Comparison of ENCODE assay signal across 31 cellular contexts in genomic region chr2:239005586-239005985, GRCh38.
"Had no signal": no experiment of that assay in that cellular context is flagged by ENCODE, and none has a peak within 500 bp of the region (broad histone marks: within the 10 kb centered on the region; RNA-seq: fewer than 3 reads in every experiment).

No MANE protein-coding gene starts in this region.

- H3K27me3 ChIP-seq: body of pancreas had no signal

- H3K4me3 Mint-ChIP-seq: activated CD4-positive, alpha-beta memory T cell treated with anti-CD3 and anti-CD28 coated beads, Interleukin-2, amount 10 ng/mL, durations not matched to agents 7 days and 5 days; activated CD4-positive, alpha-beta T cell treated with anti-CD3 and anti-CD28 coated beads, Interleukin-2, amount 10 ng/mL, durations not matched to agents 7 days and 5 days; activated naive CD8-positive, alpha-beta T cell; activated T-cell treated with anti-CD3 and anti-CD28 coated beads, Interleukin-2, amount 50 U/mL, for 24 hours; activated T-cell treated with anti-CD3 and anti-CD28 coated beads, Interleukin-2, amount 50 U/mL, for 72 hours; effector memory CD8-positive, alpha-beta T cell; T-helper 17 cell; T-helper 2 cell treated with Interferon-gamma antibody and Interleukin-4, amounts not matched to agents 5 μg/mL and 100 μg/mL, for 36 hours; WTC11 had no signal

- ATAC-seq: activated T-cell treated with anti-CD3 and anti-CD28 coated beads, Interleukin-2, amount 50 U/mL, for 72 hours; body of pancreas; effector memory CD8-positive, alpha-beta T cell; gastroesophageal sphincter; T-helper 17 cell; WTC11 had no signal

- H3K27ac ChIP-seq: body of pancreas, coronary artery, epithelial cell of prostate, esophagus squamous epithelium, gastroesophageal sphincter had no signal

- H3K4me1 ChIP-seq: body of pancreas had no signal

- H3K9me3 ChIP-seq: body of pancreas, esophagus squamous epithelium had no signal

- H3K36me3 Mint-ChIP-seq: activated naive CD8-positive, alpha-beta T cell; WTC11 had no signal

- H3K4me3 ChIP-seq: body of pancreas, coronary artery, esophagus squamous epithelium, gastroesophageal sphincter had no signal

- H3K36me3 ChIP-seq: esophagus squamous epithelium, gastroesophageal sphincter had no signal

- H3K27ac Mint-ChIP-seq: activated CD4-positive, alpha-beta memory T cell treated with anti-CD3 and anti-CD28 coated beads, Interleukin-2, amount 10 ng/mL, durations not matched to agents 7 days and 5 days; activated CD4-positive, alpha-beta T cell treated with anti-CD3 and anti-CD28 coated beads, Interleukin-2, amount 10 ng/mL, durations not matched to agents 7 days and 5 days; activated naive CD8-positive, alpha-beta T cell; activated T-cell treated with anti-CD3 and anti-CD28 coated beads, Interleukin-2, amount 50 U/mL, for 24 hours; activated T-cell treated with anti-CD3 and anti-CD28 coated beads, Interleukin-2, amount 50 U/mL, for 72 hours; effector memory CD8-positive, alpha-beta T cell; T-helper 17 cell; T-helper 2 cell treated with Interferon-gamma antibody and Interleukin-4, amounts not matched to agents 5 μg/mL and 100 μg/mL, for 36 hours; WTC11 had no signal

- H3K4me1 Mint-ChIP-seq: activated CD4-positive, alpha-beta memory T cell treated with anti-CD3 and anti-CD28 coated beads, Interleukin-2, amount 10 ng/mL, durations not matched to agents 7 days and 5 days; activated CD4-positive, alpha-beta T cell treated with anti-CD3 and anti-CD28 coated beads, Interleukin-2, amount 10 ng/mL, durations not matched to agents 7 days and 5 days; T-helper 17 cell had no signal

- H3K9me3 Mint-ChIP-seq: activated CD4-positive, alpha-beta memory T cell treated with anti-CD3 and anti-CD28 coated beads, Interleukin-2, amount 10 ng/mL, durations not matched to agents 7 days and 5 days; activated CD4-positive, alpha-beta T cell treated with anti-CD3 and anti-CD28 coated beads, Interleukin-2, amount 10 ng/mL, durations not matched to agents 7 days and 5 days; effector memory CD8-positive, alpha-beta T cell; T-helper 2 cell treated with Interferon-gamma antibody and Interleukin-4, amounts not matched to agents 5 μg/mL and 100 μg/mL, for 36 hours had no signal

- DNase-seq: activated CD4-positive, alpha-beta memory T cell treated with anti-CD3 and anti-CD28 coated beads, Interleukin-2, amount 10 ng/mL, durations not matched to agents 7 days and 5 days; activated CD4-positive, alpha-beta T cell treated with anti-CD3 and anti-CD28 coated beads for 1 hour; activated CD4-positive, alpha-beta T cell treated with anti-CD3 and anti-CD28 coated beads for 4 hours; activated CD4-positive, alpha-beta T cell treated with anti-CD3 and anti-CD28 coated beads, Interleukin-2, amount 10 ng/mL, durations not matched to agents 7 days and 5 days; activated CD4-positive, alpha-beta T cell treated with anti-CD3 and anti-CD28 coated beads, Interleukin-2, amount 50 U/mL, for 4 hours; activated CD8-positive, alpha-beta memory T cell treated with anti-CD3 and anti-CD28 coated beads, Interleukin-2, amount 50 U/mL, for 48 hours; activated effector memory CD4-positive, alpha-beta T cell treated with Interleukin-2 at 50 U/mL for 16 hours; activated gamma-delta T cell treated with Interleukin-2 at 50 U/mL for 16 hours; activated naive CD4-positive, alpha-beta T cell treated with anti-CD3 and anti-CD28 coated beads, Interleukin-2, amount 50 U/mL, for 16 hours; activated naive CD4-positive, alpha-beta T cell treated with Interleukin-2 at 50 U/mL for 16 hours; activated T-cell treated with anti-CD3 and anti-CD28 coated beads for 4 hours; activated T-cell treated with anti-CD3 and anti-CD28 coated beads, Interleukin-2, amount 50 U/mL, for 24 hours; activated T-cell treated with anti-CD3 and anti-CD28 coated beads, Interleukin-2, amount 50 U/mL, for 72 hours; amniotic stem cell; aorta; body of pancreas; caudate nucleus; dermis blood vessel endothelial cell; effector CD4-positive, alpha-beta T cell; effector memory CD8-positive, alpha-beta T cell; esophagus squamous epithelium; foreskin melanocyte; T-helper 1 cell; T-helper 17 cell; T1000 had no signal
